8 cellular contexts compared by ENCODE assay signal in genomic region chr7:139341776-139342244, GRCh38. TPM values are rescaled to one million over a fixed set of nuclear protein-coding genes. Genes with fewer than 3 reads are reported as not detected.
A peak's percentile ranks its signal among the peaks of the same experiment; 100 is the strongest.
DNase-seq lines count a peak whose midpoint lies in the region; ATAC-seq, FAIRE-seq and TF ChIP-seq lines count a peak whose summit lies in the region.

No MANE protein-coding gene starts in this region.

- peak overlapping the region; percentile 100 for H3K27ac Mint-ChIP-seq in memory B cell

- H3K9me3 Mint-ChIP-seq in memory B cell, result peaks cover 2% of the 10 kb centered on the region

- H3K4me1 Mint-ChIP-seq in memory B cell, result peaks cover 23% of the 10 kb centered on the region

- H3K9ac ChIP-seq in K562 (ENCODE audit: insufficient read depth in 1 of 2, low read depth in 2 of 2, low read length in 2 of 2), result peak overlapping the region; percentile 100

- TSS peak; percentile 78 for BruUV-seq in K562 (replicated peaks; lab: Mats Ljungman, UMichigan)

- no peak for TF ChIP-seq RAD21 in K562 (CRISPR knock-in tag; conservative IDR thresholded peaks at IDR 0.05 in 1 of 2, IDR thresholded peaks at IDR 0.05 in 1 of 2)

- peaks cover 12% of the 10 kb centered on the region for H3K9me3 ChIP-seq in K562 (replicated peaks; ENCODE audit: control insufficient read depth, insufficient read depth, low read depth, low read length)
- H3K9me3 ChIP-seq in vagina, result no peaks in the 10 kb centered on the region

- peaks cover 7% of the 10 kb centered on the region for H3K36me3 Mint-ChIP-seq in memory B cell

- H3K27me3 ChIP-seq in K562 (ENCODE audit: control insufficient read depth in 2 of 2, insufficient read depth in 2 of 2, low read length in 2 of 2), result no peaks in the 10 kb centered on the region
- no peaks in the 10 kb centered on the region for H3K27me3 ChIP-seq in vagina

- no peak for TF ChIP-seq CTCF in C4-2B (conservative IDR thresholded peaks at IDR 0.05)
- TF ChIP-seq CTCF in K562 (IDR thresholded peaks at IDR 0.05 in 2 of 3, conservative IDR thresholded peaks at IDR 0.05 in 1 of 3; ENCODE audit: insufficient read depth in 2 of 3, low read depth in 1 of 3, low read length in 3 of 3), result no peak
- no peak for TF ChIP-seq CTCF in vagina (IDR thresholded peaks at IDR 0.05)

- no peak; the same call in 1 of the 2 replicates for TF ChIP-seq EP300 in K562 (IDR thresholded peaks at IDR 0.05; ENCODE audit: low read length)

- ATAC-seq in HG03378 (IDR thresholded peaks at IDR 0.05; ENCODE audit: unreplicated experiment) (peak; percentile 39), K562 (0 out of 3 replicates have a peak, but pooled peaks have one; percentile 2), memory B cell (ENCODE audit: low read depth) (no peak), HG02840 (IDR thresholded peaks at IDR 0.05; ENCODE audit: low FRiP score, unreplicated experiment) (no peak), HG03469 (IDR thresholded peaks at IDR 0.05; ENCODE audit: unreplicated experiment) (no peak)

- POLR2A ChIA-PET in K562 (lab: Yijun Ruan, JAX), result interaction anchor here (0.7 to 2.6 kb wide), 3 partner anchors 10 to 18 kb away, joined by 3 to 16 read pairs (median 5); partner anchors contain the start of gene LUC7L2

- H3K4me3 Mint-ChIP-seq in memory B cell, result peak overlapping the region; percentile 98

- CTCF ChIA-PET in K562 (lab: Yijun Ruan, JAX; ENCODE audit: low intra/inter-chr PET ratio), result no interaction called here

- peaks cover 28% of the 10 kb centered on the region for H3K79me2 ChIP-seq in K562 (ENCODE audit: control insufficient read depth, insufficient read depth, low read length)

- H3K4me2 ChIP-seq in K562 (ENCODE audit: insufficient read depth, low read length), result peak overlapping the region; percentile 96

- H4K20me1 ChIP-seq in K562 (replicated peaks; ENCODE audit: control insufficient read depth, insufficient read depth, low read length), result no peaks in the 10 kb centered on the region

- H3K4me3 ChIP-seq in K562 (peak overlapping the region; percentile 81), vagina (peak overlapping the region; percentile 62 to 85)

- H3K36me3 ChIP-seq in K562 (ENCODE audit: control insufficient read depth, insufficient read depth, low read length) (peaks cover 23% of the 10 kb centered on the region; the same call in 2 of the 3 replicates), vagina (peaks cover 0 to 6% of the 10 kb centered on the region in 2 donors)

- DNase-seq in K562 (ENCODE audit: extremely low read depth in 1 of 4, low spot score in 3 of 4), result no peak
- DNase-seq in memory B cell (ENCODE audit: low spot score in 2 of 2), result no peak
- no peak for DNase-seq in vagina (ENCODE audit: extremely low spot score in 2 of 2)
- no peak for DNase-seq in DMS 273 treated with DMSO at 0.1 percent for 48 hours (lab: John Stamatoyannopoulos, UW)

- H3K27ac ChIP-seq in C4-2B (peak overlapping the region; percentile 97), K562 (ENCODE audit: extremely low read depth, low read depth, low read length) (peak overlapping the region; percentile 99), vagina (peak overlapping the region; percentile 100)

- H3K27me3 Mint-ChIP-seq in memory B cell, result no peaks in the 10 kb centered on the region

- peak; percentile 91 for FAIRE-seq in K562 (lab: Jason Lieb, UNC)

- TF ChIP-seq POLR2A in K562 (conservative IDR thresholded peaks at IDR 0.05) (no peak), vagina (IDR thresholded peaks at IDR 0.05) (no peak)

- H3K9me1 ChIP-seq in K562 (ENCODE audit: control insufficient read depth, insufficient read depth, low read length), result no peaks in the 10 kb centered on the region

- WGBS in K562 (ENCODE audit: insufficient coverage, low coverage, missing lambda C conversion rate), result 0% methylated on average over 9 of the region's 9 CpGs

- in situ Hi-C loops in K562 (cut with MboI), result no loop called here

- H3K4me1 ChIP-seq in K562 (replicated peaks in 1 of 2; ENCODE audit: control insufficient read depth in 2 of 2, insufficient read depth in 2 of 2, low read length in 2 of 2) (peaks cover 4% of the 10 kb centered on the region in 2 experiments; a peak in 2 of 5 replicates), vagina (peaks cover 18% of the 10 kb centered on the region)

- H2AFZ ChIP-seq in K562 (ENCODE audit: low read depth, low read length), result peak overlapping the region; percentile 98

- intact Hi-C loops in K562 (cut with micrococcal nuclease), result loop anchor here (2.0 to 10.0 kb wide), 5 partner anchors 85 to 325 kb away; partner anchors contain the start of gene ZC3HAV1
- intact Hi-C loops in vagina (cut with DNase I), result loop anchor here (2.0 kb wide), 1 partner anchor 17 kb away; the partner anchor contains the start of gene LUC7L2

TF ChIP-seq in K562, 482 proteins besides CTCF, POLR2A, EP300 and RAD21 (continues in another document):
- peak; percentile 14; the same call in 1 of the 2 replicates for TF ChIP-seq SLC30A9 (CRISPR knock-in tag; IDR thresholded peaks at IDR 0.05)
- TF ChIP-seq IRF9 (tag; IDR thresholded peaks at IDR 0.05), result no peak
- no peak for TF ChIP-seq HMG20B (CRISPR knock-in tag; IDR thresholded peaks at IDR 0.05)
- TF ChIP-seq KDM1A (IDR thresholded peaks at IDR 0.05), result peak; percentile 5 to 45; a peak in 2 of 4 replicates
- TF ChIP-seq HEY1 (CRISPR knock-in tag; IDR thresholded peaks at IDR 0.05; ENCODE audit: borderline replicate concordance), result 0 out of 2 replicates have a peak, but pooled peaks have one; percentile 33
- 0 out of 2 replicates have a peak, but pooled peaks have one; percentile 12 for TF ChIP-seq STAT5A (IDR thresholded peaks at IDR 0.05; ENCODE audit: borderline replicate concordance, low read length)
- 0 out of 2 replicates have a peak, but pooled peaks have one; percentile 1 for TF ChIP-seq NKRF (IDR thresholded peaks at IDR 0.05; ENCODE audit: borderline replicate concordance)
- no peak for TF ChIP-seq ILK (tag; IDR thresholded peaks at IDR 0.05; ENCODE audit: borderline replicate concordance, low read depth)

RNA-seq across cellular contexts. Expression of gene FMC1, which starts 0.7 kb away (rescaled TPM):
- 10.0 and 12.5 TPM in 2 replicates for total RNA-seq in K562 (2011; cell fraction: chromatin; rRNA removed; ENCODE audit: low replicate concordance)
- total RNA-seq in K562 (2011; cell fraction: nucleolus; rRNA removed), result 17.1 and 19.0 TPM in 2 replicates
- 19.2 and 21.5 TPM in 2 replicates for total RNA-seq in K562 (2011; cell fraction: nucleoplasm; rRNA removed)
- 25.8 and 28.6 TPM in 2 replicates for total RNA-seq in K562 (2014; rRNA removed)
- total RNA-seq in K562 (2014; rRNA removed; fragmentation: Illumina TruSeq; extraction: Trizol), result 16.8 and 26.1 TPM in 2 replicates
- total RNA-seq in K562 (2015; rRNA removed; fragmentation: Illumina TruSeq; extraction: Trizol), result 12.1 and 14.0 TPM in 2 replicates
- 29.0 TPM in 2 replicates for total RNA-seq in K562 (2021)
- polyA plus RNA-seq in K562 (2011; rRNA removed), result 30.6 and 49.5 TPM in 2 replicates
- polyA plus RNA-seq in K562 (2011; cell fraction: cytosol; rRNA removed), result 37.2 and 46.5 TPM in 2 replicates
- 32.2 and 54.0 TPM in 2 replicates for polyA plus RNA-seq in K562 (2011; cell fraction: nucleus; rRNA removed)
- polyA plus RNA-seq in K562 (2012), result 42.5 and 51.0 TPM in 2 replicates
- polyA plus RNA-seq in K562 (2014; fragmentation: Illumina TruSeq; extraction: Trizol), result 14.1 and 25.3 TPM in 2 replicates
- polyA plus RNA-seq in K562 (2014; fragmentation: Nextera tagmentation; extraction: Ambion mirVana), result 100 to 1,000 TPM; 112 to 116 TPM
- 35.3 and 37.8 TPM in 2 replicates for polyA plus RNA-seq in K562 (2014; rRNA removed)
- 7.4 and 8.4 TPM in 2 replicates for polyA minus RNA-seq in K562 (2011; rRNA and poly(A)+ RNA removed)
- polyA minus RNA-seq in K562 (2011; cell fraction: cytosol; rRNA and poly(A)+ RNA removed), result 5.2 and 8.2 TPM in 2 replicates
- 4.3 and 8.8 TPM in 2 replicates for polyA minus RNA-seq in K562 (2011; cell fraction: nucleus; rRNA and poly(A)+ RNA removed)
- 8.6 TPM for total RNA-seq in vagina

RNA-seq across cellular contexts. Expression of gene LUC7L2, which starts 17.9 kb away (rescaled TPM):
- total RNA-seq in K562 (2011; cell fraction: chromatin; rRNA removed; ENCODE audit: low replicate concordance), result 93.5 and 286 TPM in 2 replicates
- total RNA-seq in K562 (2011; cell fraction: nucleolus; rRNA removed), result 133 and 154 TPM in 2 replicates
- total RNA-seq in K562 (2011; cell fraction: nucleoplasm; rRNA removed), result 161 and 217 TPM in 2 replicates
- total RNA-seq in K562 (2014; rRNA removed) (110 and 119 TPM in 2 replicates), K562 (2014; rRNA removed; fragmentation: Illumina TruSeq; extraction: Trizol) (144 and 164 TPM in 2 replicates), K562 (2015; rRNA removed; fragmentation: Illumina TruSeq; extraction: Trizol) (141 and 144 TPM in 2 replicates), K562 (2021) (198 and 207 TPM in 2 replicates), vagina (51.8 TPM)
- polyA plus RNA-seq in K562 (2011; rRNA removed) (95.0 and 115 TPM in 2 replicates), K562 (2014; fragmentation: Illumina TruSeq; extraction: Trizol) (137 and 168 TPM in 2 replicates), K562 (2014; fragmentation: Nextera tagmentation; extraction: Ambion mirVana) (10 to 100 TPM; 56.1 to 66.5 TPM), K562 (2014; rRNA removed) (117 and 144 TPM in 2 replicates)
- polyA plus RNA-seq in K562 (2011; cell fraction: cytosol; rRNA removed), result 61.1 and 102 TPM in 2 replicates
- 137 and 144 TPM in 2 replicates for polyA plus RNA-seq in K562 (2011; cell fraction: nucleus; rRNA removed)
- 102 and 214 TPM in 2 replicates for polyA plus RNA-seq in K562 (2012)
- 121 and 164 TPM in 2 replicates for polyA minus RNA-seq in K562 (2011; rRNA and poly(A)+ RNA removed)
- polyA minus RNA-seq in K562 (2011; cell fraction: cytosol; rRNA and poly(A)+ RNA removed), result 55.3 and 77.4 TPM in 2 replicates
- polyA minus RNA-seq in K562 (2011; cell fraction: nucleus; rRNA and poly(A)+ RNA removed), result 193 and 262 TPM in 2 replicates

Comparison
In these comparisons a context has a peak if more than half of its experiments do, and no peak if none do; other contexts are left out.
1. ATAC-seq: peak in HG03378 (single experiment) and K562 (single experiment); none in memory B cell (single experiment), HG02840 (single experiment) and HG03469 (single experiment).
2. Peak in every context shown above with its lines, with median percentiles within 50 percentile points of each other: H3K27ac ChIP-seq.